In genomic region chr2:241803387-241804325, GRCh38 we compare ENCODE assay signal across 1 cellular context.
A peak's percentile ranks its signal among the peaks of the same experiment; 100 is the strongest.
TF ChIP-seq lines count a peak whose summit lies in the region.

No MANE protein-coding gene starts in this region.

TF ChIP-seq in K562, 482 proteins besides CTCF, POLR2A, EP300 and RAD21:
- TF ChIP-seq RBFOX2 (IDR thresholded peaks at IDR 0.05; ENCODE audit: low read depth, low read length) (0 out of 2 replicates have a peak, but pooled peaks have one; percentile 30), ZKSCAN8 (CRISPR knock-in tag; IDR thresholded peaks at IDR 0.05) (no peak), NELFE (IDR thresholded peaks at IDR 0.05; ENCODE audit: insufficient read depth, insufficient read length) (no peak), CREB5 (CRISPR knock-in tag; IDR thresholded peaks at IDR 0.05) (no peak), ZBTB33 (CRISPR knock-in tag; IDR thresholded peaks at IDR 0.05) (peak; percentile 53; the same call in 1 of the 2 replicates), ARNT (IDR thresholded peaks at IDR 0.05) (no peak), POLR2G (IDR thresholded peaks at IDR 0.05; ENCODE audit: low read depth, low read length) (peak; percentile 34; the same call in 1 of the 2 replicates), ETS2 (tag; IDR thresholded peaks at IDR 0.05; ENCODE audit: borderline replicate concordance, poor library complexity, severe bottlenecking) (no peak), CHD1 (IDR thresholded peaks at IDR 0.05; ENCODE audit: low read length) (no peak), ZNF280A (IDR thresholded peaks at IDR 0.05; ENCODE audit: low read depth, partially characterized antibody) (no peak)
- TF ChIP-seq, protein P1, sequence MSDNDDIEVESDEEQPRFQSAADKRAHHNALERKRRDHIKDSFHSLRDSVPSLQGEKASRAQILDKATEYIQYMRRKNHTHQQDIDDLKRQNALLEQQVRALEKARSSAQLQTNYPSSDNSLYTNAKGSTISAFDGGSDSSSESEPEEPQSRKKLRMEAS (CRISPR knock-in tag; IDR thresholded peaks at IDR 0.05) = 0 out of 2 replicates have a peak, but pooled peaks have one; percentile 11
